ENCODE assay signal across 8 cellular contexts in the genomic region with DNA sequence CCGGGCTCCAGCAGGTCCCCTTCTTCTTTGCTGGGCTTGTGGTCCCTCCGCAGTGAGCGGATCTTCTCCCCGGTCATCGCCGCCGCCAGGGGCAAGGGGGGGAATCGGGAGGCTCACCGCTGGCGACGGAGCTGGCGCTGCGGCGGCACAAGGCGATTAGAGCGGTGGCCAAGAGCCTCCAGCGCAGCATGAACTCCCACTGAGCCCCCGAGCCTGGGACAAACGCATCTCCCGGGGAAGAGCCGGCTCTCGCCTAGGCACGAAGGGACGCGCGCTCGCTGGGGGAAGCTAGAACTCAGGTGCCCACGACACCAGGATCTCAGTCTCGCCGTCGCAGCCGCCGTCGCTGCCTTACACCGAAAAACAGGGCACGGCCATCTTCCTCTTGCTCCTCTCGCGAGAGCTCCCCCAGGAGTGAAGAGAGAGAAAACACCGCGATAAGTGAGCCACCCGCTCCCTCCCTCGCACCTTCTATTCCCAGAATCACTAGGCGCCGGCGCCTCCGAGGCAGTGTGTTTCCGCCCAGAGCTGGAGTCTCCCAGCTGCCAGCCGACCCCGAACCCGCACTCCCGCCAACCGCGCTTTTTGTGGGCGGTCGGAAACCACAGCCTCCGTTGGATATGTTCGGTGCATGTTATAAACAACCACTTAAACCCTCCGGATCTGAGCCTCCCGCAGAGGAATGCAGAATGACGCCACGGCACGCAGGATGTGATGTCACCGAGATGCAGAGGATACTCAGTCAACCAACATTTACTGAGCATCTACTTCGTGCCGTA.
DNase-seq lines count a peak whose midpoint lies in the region; ATAC-seq and TF ChIP-seq lines count a peak whose summit lies in the region.

A gene with protein sequence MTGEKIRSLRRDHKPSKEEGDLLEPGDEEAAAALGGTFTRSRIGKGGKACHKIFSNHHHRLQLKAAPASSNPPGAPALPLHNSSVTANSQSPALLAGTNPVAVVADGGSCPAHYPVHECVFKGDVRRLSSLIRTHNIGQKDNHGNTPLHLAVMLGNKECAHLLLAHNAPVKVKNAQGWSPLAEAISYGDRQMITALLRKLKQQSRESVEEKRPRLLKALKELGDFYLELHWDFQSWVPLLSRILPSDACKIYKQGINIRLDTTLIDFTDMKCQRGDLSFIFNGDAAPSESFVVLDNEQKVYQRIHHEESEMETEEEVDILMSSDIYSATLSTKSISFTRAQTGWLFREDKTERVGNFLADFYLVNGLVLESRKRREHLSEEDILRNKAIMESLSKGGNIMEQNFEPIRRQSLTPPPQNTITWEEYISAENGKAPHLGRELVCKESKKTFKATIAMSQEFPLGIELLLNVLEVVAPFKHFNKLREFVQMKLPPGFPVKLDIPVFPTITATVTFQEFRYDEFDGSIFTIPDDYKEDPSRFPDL (minus strand): TSS at position 391 of the 779 bp plus-strand sequence. CDS start 314 bp downstream, at position 77.

- in situ Hi-C loops in GM18951 (cut with MboI; ENCODE audit: low sequenced_read_pairs, unreplicated experiment): no loop called here

- TF ChIP-seq POLR2A in GM18951 (IDR thresholded peaks at IDR 0.05; ENCODE audit: extremely low read depth, insufficient read depth, insufficient read length): peak; percentile 93

- peak; percentile 91 for DNase-seq in AG08396 (ENCODE audit: low spot score)
- peak; percentile 96 for DNase-seq in NCI-H345 (lab: John Stamatoyannopoulos, UW)
- DNase-seq in activated CD4-positive, CD25-positive, alpha-beta regulatory T cell (lab: John Stamatoyannopoulos, UW): peak; percentile 73 to 81 (median 78)
- peak; percentile 94 for DNase-seq in central memory CD4-positive, alpha-beta T cell
- DNase-seq in iris pigment epithelial cell (ENCODE audit: low read depth): peak; percentile 97
- peak; percentile 81 to 83 for DNase-seq in stimulated activated CD4-positive, alpha-beta T cell treated with anti-CD3 and anti-CD28 coated beads, Interleukin-12 subunit alpha, Interleukin-12 subunit beta, amount 100 ng/mL, for 24 hours (ENCODE audit: low read depth in 2 of 2)

- ATAC-seq in HG03196 (IDR thresholded peaks at IDR 0.05; ENCODE audit: unreplicated experiment): peak; percentile 93

Comparison
In these comparisons a context has a peak if more than half of its experiments do, and no peak if none do; other contexts are left out.
1. Peak in every context shown above with its lines: DNase-seq and ATAC-seq.